In the genomic region with DNA sequence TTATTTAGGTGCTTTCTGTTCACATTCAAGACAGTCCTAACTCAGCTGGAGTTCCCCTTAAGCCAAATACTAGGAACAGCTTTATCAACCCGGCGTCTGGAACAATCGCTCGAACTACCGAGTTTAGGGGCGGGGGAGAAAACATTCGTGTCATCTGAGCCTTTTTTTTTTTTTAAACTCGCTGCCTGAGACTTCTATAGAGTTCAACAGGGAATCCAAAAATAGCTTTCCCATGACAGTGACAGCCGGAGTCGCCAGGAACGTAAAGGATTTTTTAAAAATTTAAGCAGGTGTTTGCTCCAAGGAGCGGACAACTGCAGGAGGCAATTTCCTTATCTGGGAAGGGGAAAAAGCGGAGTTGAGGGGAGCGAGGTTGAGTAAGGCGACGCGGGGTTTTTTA, we compare ENCODE assay signal across 8 cellular contexts. TPM values are rescaled to one million over a fixed set of nuclear protein-coding genes. Genes with fewer than 3 reads are reported as not detected.
A peak's percentile ranks its signal among the peaks of the same experiment; 100 is the strongest.
DNase-seq lines count a peak whose midpoint lies in the region; ATAC-seq lines count a peak whose summit lies in the region.

No MANE protein-coding gene starts in this region.

- H3K4me1 Mint-ChIP-seq in T-helper 2 cell treated with Interferon-gamma antibody and Interleukin-4, amounts not matched to agents 5 μg/mL and 100 μg/mL, for 36 hours (ENCODE audit: low read depth), result peaks cover 25% of the 10 kb centered on the region

- H3K9me3 Mint-ChIP-seq in T-helper 2 cell treated with Interferon-gamma antibody and Interleukin-4, amounts not matched to agents 5 μg/mL and 100 μg/mL, for 36 hours, result peaks cover 8% of the 10 kb centered on the region

- H3K4me3 ChIP-seq in ectodermal cell (ENCODE audit: insufficient read depth, low read depth, low read length) (peak overlapping the region; percentile 98), mesenchymal stem cell (ENCODE audit: insufficient read depth in 1 of 2, low read depth in 1 of 2, low read length in 2 of 2) (peak overlapping the region; percentile 91 to 99), thymus (ENCODE audit: low read length) (peak overlapping the region; percentile 76)

- no peak overlapping the region for H2BK15ac ChIP-seq in mesenchymal stem cell (ENCODE audit: low read depth, poor library complexity, severe bottlenecking)

- peaks cover 11% of the 10 kb centered on the region for H3K27me3 ChIP-seq in ectodermal cell (ENCODE audit: control insufficient read depth, insufficient read depth, low read length, poor library complexity, severe bottlenecking)
- H3K27me3 ChIP-seq in mesenchymal stem cell (ENCODE audit: control insufficient read depth in 1 of 2, insufficient read depth in 1 of 2, low read length in 2 of 2), result no peaks in the 10 kb centered on the region
- no peaks in the 10 kb centered on the region for H3K27me3 ChIP-seq in thymus (ENCODE audit: control insufficient read depth, insufficient read depth)

- no peak overlapping the region for H3K27ac ChIP-seq in ectodermal cell (ENCODE audit: insufficient read depth, low read depth, low read length, poor library complexity, severe bottlenecking)
- H3K27ac ChIP-seq in mesenchymal stem cell (ENCODE audit: low read length, poor library complexity, severe bottlenecking), result peak overlapping the region; percentile 13
- H3K27ac ChIP-seq in thymus (ENCODE audit: low read depth), result no peak overlapping the region

- H2BK12ac ChIP-seq in mesenchymal stem cell (ENCODE audit: low read length in 2 of 2), result no peak overlapping the region

- H3K4me1 ChIP-seq in ectodermal cell (ENCODE audit: control insufficient read depth, insufficient read depth, low read length) (peaks cover 7% of the 10 kb centered on the region), mesenchymal stem cell (ENCODE audit: control insufficient read depth, insufficient read depth, low read depth, low read length) (no peaks in the 10 kb centered on the region), thymus (ENCODE audit: control insufficient read depth, insufficient read depth, low read length) (peaks cover 4% of the 10 kb centered on the region)

- peak overlapping the region; percentile 65 for H3K4me2 ChIP-seq in mesenchymal stem cell (ENCODE audit: low read length, poor library complexity, severe bottlenecking)

- peak overlapping the region; percentile 54 for H2BK5ac ChIP-seq in mesenchymal stem cell (ENCODE audit: low read depth, low read length, poor library complexity, severe bottlenecking)

- peak overlapping the region in 1 of 2 experiments; percentile 88 for H3K14ac ChIP-seq in mesenchymal stem cell (ENCODE audit: low read length in 2 of 2)

- H2BK120ac ChIP-seq in mesenchymal stem cell (ENCODE audit: low read depth, low read length), result no peak overlapping the region

- no peak overlapping the region for H3K4ac ChIP-seq in mesenchymal stem cell (ENCODE audit: low read depth in 1 of 2, low read length in 2 of 2)

- peaks cover 10% of the 10 kb centered on the region for H3K36me3 Mint-ChIP-seq in T-helper 2 cell treated with Interferon-gamma antibody and Interleukin-4, amounts not matched to agents 5 μg/mL and 100 μg/mL, for 36 hours (ENCODE audit: low read depth)

- no peak overlapping the region for H4K8ac ChIP-seq in mesenchymal stem cell (ENCODE audit: low read length)

- WGBS in ectodermal cell, 2 experiments, result 1 to 2% methylated on average over 17 of the region's 17 CpGs
- 1% methylated on average over 17 of the region's 17 CpGs for WGBS in mesenchymal stem cell
- under 1% methylated on average over 17 of the region's 17 CpGs for WGBS in thymus

- H4K91ac ChIP-seq in mesenchymal stem cell (ENCODE audit: low read length), result no peak overlapping the region

- H2AK5ac ChIP-seq in mesenchymal stem cell (ENCODE audit: low read length, severe bottlenecking), result no peak overlapping the region

- peak overlapping the region in 1 of 2 experiments; percentile 92 for H3K23ac ChIP-seq in mesenchymal stem cell (ENCODE audit: low read length in 2 of 2)

- H3K27ac Mint-ChIP-seq in T-helper 2 cell treated with Interferon-gamma antibody and Interleukin-4, amounts not matched to agents 5 μg/mL and 100 μg/mL, for 36 hours, result peak overlapping the region; percentile 93

- DNase-seq in NCI-H1105 treated with DMSO at 0.1 percent for 48 hours (lab: John Stamatoyannopoulos, UW), result peak; percentile 7
- no peak for DNase-seq in NCI-H1105 (lab: John Stamatoyannopoulos, UW)
- no peak for DNase-seq in T-helper 2 cell treated with Interferon-gamma antibody and Interleukin-4, amounts not matched to agents 5 μg/mL and 100 μg/mL, for 36 hours (ENCODE audit: low spot score)
- DNase-seq in mesenchymal stem cell, result peak; percentile 83

- no peaks in the 10 kb centered on the region for H3K36me3 ChIP-seq in ectodermal cell (ENCODE audit: control insufficient read depth, insufficient read depth, low read length)
- H3K36me3 ChIP-seq in mesenchymal stem cell (ENCODE audit: control insufficient read depth in 1 of 2, insufficient read depth in 2 of 2, low read depth in 1 of 2, low read length in 2 of 2), result peaks cover 0 to 5% of the 10 kb centered on the region in 2 experiments
- no peaks in the 10 kb centered on the region for H3K36me3 ChIP-seq in thymus (ENCODE audit: control insufficient read depth, insufficient read depth)

- H3K79me1 ChIP-seq in mesenchymal stem cell (replicated peaks; ENCODE audit: low read length, poor library complexity, severe bottlenecking), result no peaks in the 10 kb centered on the region

- peak overlapping the region; percentile 56 for H2AFZ ChIP-seq in mesenchymal stem cell (ENCODE audit: low read depth, low read length)

- peak overlapping the region; percentile 98 for H3K4me3 Mint-ChIP-seq in T-helper 2 cell treated with Interferon-gamma antibody and Interleukin-4, amounts not matched to agents 5 μg/mL and 100 μg/mL, for 36 hours

- peaks cover 15% of the 10 kb centered on the region for H3K27me3 Mint-ChIP-seq in T-helper 2 cell treated with Interferon-gamma antibody and Interleukin-4, amounts not matched to agents 5 μg/mL and 100 μg/mL, for 36 hours (ENCODE audit: low read depth)

- peak overlapping the region; percentile 96 for H3K9ac ChIP-seq in mesenchymal stem cell (ENCODE audit: low read length)

- peak overlapping the region in 1 of 2 experiments; percentile 82 for H3K18ac ChIP-seq in mesenchymal stem cell (ENCODE audit: low read depth in 1 of 2, low read length in 2 of 2)

- ATAC-seq in HG02970 (IDR thresholded peaks at IDR 0.05; ENCODE audit: low FRiP score, unreplicated experiment) (peak; percentile 9), HG02759 (IDR thresholded peaks at IDR 0.05; ENCODE audit: unreplicated experiment) (no peak)

- H3K9me3 ChIP-seq in ectodermal cell (ENCODE audit: control insufficient read depth, low read length) (no peaks in the 10 kb centered on the region), mesenchymal stem cell (ENCODE audit: control insufficient read depth, low read length) (peaks cover 6% of the 10 kb centered on the region), thymus (ENCODE audit: control insufficient read depth) (no peaks in the 10 kb centered on the region)

RNA-seq across cellular contexts. Expression of a gene that starts 0.8 kb away (rescaled TPM):
- 11.7 TPM for polyA plus RNA-seq in ectodermal cell (2013, experiment 1 of 4)
- 10.9 TPM for polyA plus RNA-seq in ectodermal cell (2013, experiment 2 of 4)
- 10.1 TPM for polyA plus RNA-seq in ectodermal cell (2013, experiment 3 of 4)
- 10.4 TPM for polyA plus RNA-seq in ectodermal cell (2013, experiment 4 of 4)
- 8.5 TPM for polyA plus RNA-seq in mesenchymal stem cell (2013, experiment 1 of 2)
- 8.5 TPM for polyA plus RNA-seq in mesenchymal stem cell (2013, experiment 2 of 2)
- 5.0 TPM for polyA plus RNA-seq in thymus

RNA-seq across cellular contexts. Expression of a gene that starts 58.5 kb away (rescaled TPM):
- 0.67 TPM for polyA plus RNA-seq in ectodermal cell (2013, experiment 1 of 4)
- polyA plus RNA-seq in ectodermal cell (2013, experiment 2 of 4), result 0.96 TPM
- polyA plus RNA-seq in ectodermal cell (2013, experiment 3 of 4), result 0.48 TPM
- 0.53 TPM for polyA plus RNA-seq in ectodermal cell (2013, experiment 4 of 4)
- polyA plus RNA-seq in mesenchymal stem cell (2013, experiment 1 of 2), result 0.77 TPM
- 0.47 TPM for polyA plus RNA-seq in mesenchymal stem cell (2013, experiment 2 of 2)
- 24.6 TPM for polyA plus RNA-seq in thymus

Comparison
In these comparisons a context has a peak if more than half of its experiments do, and no peak if none do; other contexts are left out.
1. DNase-seq: peak in NCI-H1105 treated with DMSO at 0.1 percent for 48 hours (single experiment) and mesenchymal stem cell (single experiment); none in NCI-H1105 (single experiment) and T-helper 2 cell treated with Interferon-gamma antibody and Interleukin-4, amounts not matched to agents 5 μg/mL and 100 μg/mL, for 36 hours (single experiment).
2. Peak in every context shown above with its lines, with median percentiles within 50 percentile points of each other: H3K4me3 ChIP-seq.